19 cellular contexts compared by ENCODE assay signal in genomic region chr13:40076765-40077362, GRCh38.
"Had no signal": no experiment of that assay in that cellular context is flagged by ENCODE, and none has a peak within 500 bp of the region (broad histone marks: within the 10 kb centered on the region; RNA-seq: fewer than 3 reads in every experiment).

No MANE protein-coding gene starts in this region.

- DNase-seq: cortex of kidney; effector memory CD4-positive, alpha-beta T cell; erythroblast; foreskin melanocyte; heart left ventricle; hippocampal formation; natural killer cell; posterior cingulate gyrus; right cardiac atrium; stimulated activated CD4-positive, alpha-beta T cell treated with anti-CD3 and anti-CD28 coated beads, Interleukin-4, amount 100 ng/mL, for 1 hour; stimulated activated CD8-positive, alpha-beta memory T cell treated with anti-CD3 and anti-CD28 coated beads, Interleukin-4, amount 100 ng/mL, for 48 hours; stimulated activated naive CD8-positive, alpha-beta T cell treated with anti-CD3 and anti-CD28 coated beads, Interleukin-15, Interleukin-2, amounts not matched to agents 100 U/mL and 50 U/mL, for 24 hours; thyroid gland; upper lobe of left lung; uterus had no signal

- H3K9me3 ChIP-seq: heart left ventricle, suprapubic skin, thyroid gland, upper lobe of left lung, uterus had no signal

- H3K4me3 ChIP-seq: heart left ventricle, suprapubic skin, thyroid gland, upper lobe of left lung, uterus had no signal

- FAIRE-seq: endometrium had no signal

- H3K4me1 ChIP-seq: suprapubic skin, thyroid gland, upper lobe of left lung, uterus had no signal

- H3K36me3 ChIP-seq: heart left ventricle, suprapubic skin, thyroid gland, upper lobe of left lung, uterus had no signal

- ATAC-seq: heart left ventricle; left lobe of liver; natural killer cell; right cardiac atrium; stimulated activated effector memory CD8-positive, alpha-beta T cell treated with anti-CD3 and anti-CD28 coated beads, Interleukin-12 subunit alpha, Interleukin-12 subunit beta, amount 100 ng/mL, for 72 hours; stimulated activated naive CD8-positive, alpha-beta T cell treated with anti-CD3 and anti-CD28 coated beads, Interleukin-15, Interleukin-2, amounts not matched to agents 100 U/mL and 50 U/mL, for 24 hours had no signal

- H3K27ac ChIP-seq: heart left ventricle, suprapubic skin, thyroid gland, upper lobe of left lung, uterus had no signal

- H3K27me3 ChIP-seq: heart left ventricle, suprapubic skin, thyroid gland, upper lobe of left lung, uterus had no signal
